In genomic region chr16:86193528-86194193, GRCh38 we compare ENCODE assay signal across 1 cellular context.
TF ChIP-seq lines count a peak whose summit lies in the region.

No MANE protein-coding gene starts in this region.

TF ChIP-seq in IMR-90, 13 proteins besides CTCF, POLR2A, EP300 and RAD21:
- no peak for TF ChIP-seq SMC3 (IDR thresholded peaks at IDR 0.05; ENCODE audit: low read depth, low read length)
- TF ChIP-seq MAFK (IDR thresholded peaks at IDR 0.05; ENCODE audit: low read depth, low read length), result no peak
- TF ChIP-seq CEBPB (IDR thresholded peaks at IDR 0.05; ENCODE audit: low read depth, low read length), result no peak
- no peak for TF ChIP-seq FOS (IDR thresholded peaks at IDR 0.05; ENCODE audit: low read depth, low read length)
- TF ChIP-seq ELK1 (IDR thresholded peaks at IDR 0.05; ENCODE audit: borderline replicate concordance, low read depth, low read length), result no peak
- TF ChIP-seq USF2 (IDR thresholded peaks at IDR 0.05; ENCODE audit: low read depth, low read length), result no peak
- TF ChIP-seq MXI1 (IDR thresholded peaks at IDR 0.05; ENCODE audit: borderline replicate concordance, low read depth, low read length), result no peak
- no peak for TF ChIP-seq NFE2L2 (IDR thresholded peaks at IDR 0.05; ENCODE audit: low read depth, low read length)
- TF ChIP-seq BHLHE40 (IDR thresholded peaks at IDR 0.05; ENCODE audit: low read depth, low read length), result no peak
